Comparison of ENCODE assay signal across 1 cellular context in the genomic region with DNA sequence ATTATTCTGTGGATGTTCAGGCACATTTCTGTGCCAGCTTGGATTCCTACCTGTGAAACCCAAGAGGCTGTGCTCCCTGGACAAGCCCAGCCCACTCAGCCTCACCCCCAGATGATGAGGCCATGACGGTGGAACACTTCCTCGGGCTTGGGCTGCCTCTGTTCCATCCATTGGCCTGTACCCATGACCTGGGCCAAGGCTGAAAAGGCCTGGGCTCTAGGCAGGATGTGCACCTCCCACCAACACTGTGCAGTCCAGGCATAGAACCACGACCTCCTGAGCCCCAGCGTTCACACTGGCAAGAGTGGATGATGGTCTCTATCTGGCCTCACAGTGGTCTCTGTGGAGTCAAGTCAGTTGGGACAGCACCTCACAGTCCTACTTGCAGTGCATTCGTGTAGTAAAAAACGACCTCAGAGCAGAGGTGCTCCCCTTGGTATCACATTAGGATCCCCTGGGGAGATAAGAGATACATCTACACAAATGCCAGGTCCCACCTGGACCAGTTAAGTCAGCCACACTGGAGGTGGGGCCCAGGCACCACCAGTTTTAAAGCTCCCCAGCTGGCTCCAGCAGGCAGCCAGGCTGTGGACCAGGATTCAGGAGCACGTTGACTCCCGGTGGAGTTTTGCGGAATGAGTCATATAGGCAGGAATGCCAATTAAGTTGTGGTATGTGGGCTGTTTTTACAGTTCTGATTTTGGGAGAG.
A peak's percentile ranks its signal among the peaks of the same experiment; 100 is the strongest.
TF ChIP-seq lines count a peak whose summit lies in the region.

No MANE protein-coding gene starts in this region.

TF ChIP-seq in H1, 55 proteins besides CTCF, POLR2A, EP300 and RAD21:
- TF ChIP-seq FOSL1 (IDR thresholded peaks at IDR 0.05; ENCODE audit: insufficient read depth, low read depth, low read length) (no peak), SIRT6 (IDR thresholded peaks at IDR 0.05; ENCODE audit: low read length) (no peak), JUN (IDR thresholded peaks at IDR 0.05; ENCODE audit: low read depth, low read length) (peak; percentile 92), JUND (IDR thresholded peaks at IDR 0.05; ENCODE audit: low read length) (peak; percentile 98), BACH1 (IDR thresholded peaks at IDR 0.05; ENCODE audit: low read length) (no peak), ATF3 (IDR thresholded peaks at IDR 0.05; ENCODE audit: insufficient read depth, low read depth, low read length) (no peak), TEAD4 (IDR thresholded peaks at IDR 0.05; ENCODE audit: low read depth, low read length) (peak; percentile 92), RNF2 (IDR thresholded peaks at IDR 0.05; ENCODE audit: borderline replicate concordance, low read depth, low read length, missing control alignments, poor library complexity, severe bottlenecking) (no peak), BRCA1 (IDR thresholded peaks at IDR 0.05; ENCODE audit: low read depth, low read length) (no peak), CEBPB (IDR thresholded peaks at IDR 0.05; ENCODE audit: low read depth, low read length) (no peak), SRF (IDR thresholded peaks at IDR 0.05; ENCODE audit: low read depth, low read length) (no peak), YY1 (IDR thresholded peaks at IDR 0.05; ENCODE audit: low read depth, low read length) (no peak), TCF12 (IDR thresholded peaks at IDR 0.05; ENCODE audit: low read depth, low read length) (0 out of 2 replicates have a peak, but pooled peaks have one; percentile 53)
- TF ChIP-seq, protein P1, sequence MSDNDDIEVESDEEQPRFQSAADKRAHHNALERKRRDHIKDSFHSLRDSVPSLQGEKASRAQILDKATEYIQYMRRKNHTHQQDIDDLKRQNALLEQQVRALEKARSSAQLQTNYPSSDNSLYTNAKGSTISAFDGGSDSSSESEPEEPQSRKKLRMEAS (IDR thresholded peaks at IDR 0.05) = peak; percentile 50; the same call in 1 of the 2 replicates
